Comparison of ENCODE assay signal across 15 cellular contexts in genomic region chr11:130999992-131000770, GRCh38.
DNase-seq lines count a peak whose midpoint lies in the region; ATAC-seq, FAIRE-seq and TF ChIP-seq lines count a peak whose summit lies in the region.
"Had no signal": no experiment of that assay in that cellular context is flagged by ENCODE, and none has a peak within 500 bp of the region (broad histone marks: within the 10 kb centered on the region; RNA-seq: fewer than 3 reads in every experiment).

No MANE protein-coding gene starts in this region.

- intact Hi-C loops in HepG2 (cut with micrococcal nuclease; ENCODE audit: unreplicated experiment): no loop called here
- intact Hi-C loops in right lobe of liver (cut with DNase I): no loop called here
- intact Hi-C loops in kidney (cut with DNase I): no loop called here
- intact Hi-C loops in lower leg skin (cut with DNase I; ENCODE audit: low total_unique reads): no loop called here

- no peak for TF ChIP-seq RAD21 in HepG2 (CRISPR knock-in tag; IDR thresholded peaks at IDR 0.05)

- H3K9me3 ChIP-seq in HepG2 (ENCODE audit: low read length): no peaks in the 10 kb centered on the region
- no peaks in the 10 kb centered on the region for H3K9me3 ChIP-seq in right lobe of liver
- no peaks in the 10 kb centered on the region for H3K9me3 ChIP-seq in kidney (ENCODE audit: control insufficient read depth in 1 of 2, low read length in 2 of 2)
- H3K9me3 ChIP-seq: esophagus squamous epithelium had no signal

- H3K27ac ChIP-seq in HepG2 (ENCODE audit: extremely low read length, insufficient read depth, low read length): no peak overlapping the region
- no peak overlapping the region for H3K27ac ChIP-seq in right lobe of liver
- H3K27ac ChIP-seq in foreskin keratinocyte: peak overlapping the region; percentile 3
- H3K27ac ChIP-seq in kidney (ENCODE audit: low read depth in 2 of 2, low read length in 2 of 2): no peak overlapping the region
- H3K27ac ChIP-seq: esophagus squamous epithelium had no signal

- H3K36me3 ChIP-seq in HepG2 (replicated peaks in 1 of 2; ENCODE audit: control insufficient read depth in 1 of 2, insufficient read depth in 2 of 2, low read length in 2 of 2) (no peaks in the 10 kb centered on the region), right lobe of liver (no peaks in the 10 kb centered on the region), kidney (ENCODE audit: control insufficient read depth in 1 of 2, insufficient read depth in 2 of 2, low read length in 2 of 2) (no peaks in the 10 kb centered on the region)
- H3K36me3 ChIP-seq: esophagus squamous epithelium had no signal

- no peak for FAIRE-seq in HepG2 (lab: Jason Lieb, UNC)
- FAIRE-seq in kidney (lab: Jason Lieb, UNC): no peak
- FAIRE-seq: GM12878 had no signal

- H3K9ac ChIP-seq in HepG2 (ENCODE audit: insufficient read depth, low read depth, low read length): no peak overlapping the region
- no peak overlapping the region for H3K9ac ChIP-seq in kidney (ENCODE audit: low read length in 2 of 2)

- in situ Hi-C loops in HepG2 (cut with HindIII; ENCODE audit: extremely low pct_ligation_motif_present, low pct_unique_long_range_greater_than_20kb): no loop called here

- no peak overlapping the region for H3K4me2 ChIP-seq in HepG2 (ENCODE audit: low read depth, low read length)

- TF ChIP-seq CTCF in HepG2 (CRISPR knock-in tag; IDR thresholded peaks at IDR 0.05) (no peak), right lobe of liver (IDR thresholded peaks at IDR 0.05) (no peak), foreskin keratinocyte (conservative IDR thresholded peaks at IDR 0.05) (no peak), kidney (IDR thresholded peaks at IDR 0.05; ENCODE audit: borderline replicate concordance, extremely low read depth, insufficient read depth) (no peak), lower leg skin (IDR thresholded peaks at IDR 0.05) (no peak)

- H3K79me2 ChIP-seq in HepG2 (ENCODE audit: insufficient read depth, low read length): no peaks in the 10 kb centered on the region

- TF ChIP-seq POLR2A in HepG2 (IDR thresholded peaks at IDR 0.05; ENCODE audit: insufficient read depth in 1 of 2, low read depth in 2 of 2, low read length in 2 of 2) (no peak), right lobe of liver (IDR thresholded peaks at IDR 0.05) (no peak), lower leg skin (IDR thresholded peaks at IDR 0.05) (no peak)

- H3K27me3 ChIP-seq in HepG2 (ENCODE audit: control insufficient read depth in 1 of 2, insufficient read depth in 2 of 2, low read length in 2 of 2) (no peaks in the 10 kb centered on the region), right lobe of liver (no peaks in the 10 kb centered on the region), foreskin keratinocyte (no peaks in the 10 kb centered on the region)
- H3K27me3 ChIP-seq: esophagus squamous epithelium had no signal

- H2AFZ ChIP-seq in HepG2 (ENCODE audit: low read length): no peak overlapping the region

- TF ChIP-seq EP300 in HepG2 (IDR thresholded peaks at IDR 0.05; ENCODE audit: low read depth in 2 of 2, low read length in 2 of 2): peak in 1 of 2 experiments; percentile 53; a peak in 1 of 4 replicates
- TF ChIP-seq EP300 in HepG2 (CRISPR knock-in tag; IDR thresholded peaks at IDR 0.05; ENCODE audit: borderline replicate concordance): no peak

- CTCF ChIA-PET in HepG2 (lab: Yijun Ruan, JAX; ENCODE audit: low intra/inter-chr PET ratio, low total read pairs): no interaction called here

- ATAC-seq in HepG2 (peak; percentile 52), right lobe of liver (no peak), foreskin keratinocyte (peak; percentile 81)
- ATAC-seq: GM12878, natural killer cell had no signal

- H3K4me3 ChIP-seq in HepG2 (replicated peaks in 1 of 3; ENCODE audit: insufficient read depth in 1 of 3, low read depth in 2 of 3, low read length in 3 of 3): no peak overlapping the region
- no peak overlapping the region for H3K4me3 ChIP-seq in right lobe of liver
- no peak overlapping the region for H3K4me3 ChIP-seq in kidney (ENCODE audit: low read length in 2 of 2)
- H3K4me3 ChIP-seq in lower leg skin (ENCODE audit: low read depth, poor library complexity, severe bottlenecking): no peak overlapping the region
- H3K4me3 ChIP-seq: esophagus squamous epithelium, GM12878 had no signal

- no peaks in the 10 kb centered on the region for H4K20me1 ChIP-seq in HepG2 (ENCODE audit: insufficient read depth, low read length)

- no TSS peak for BruUV-seq in HepG2 (replicated peaks; lab: Mats Ljungman, UMichigan)

- POLR2A ChIA-PET in HepG2 (lab: Yijun Ruan, JAX): no interaction called here

- WGBS in HepG2 (ENCODE audit: low lambda C conversion rate): 27% methylated on average over 3 of the region's 3 CpGs
- 33% methylated on average over 3 of the region's 3 CpGs for WGBS in right lobe of liver (ENCODE audit: insufficient coverage, low coverage, low lambda C conversion rate, missing lambda C conversion rate)
- WGBS in lower leg skin, 2 donors: 31 to 32% methylated on average over 3 of the region's 3 CpGs

- H3K4me1 ChIP-seq in HepG2 (ENCODE audit: insufficient read depth, low read length) (peaks cover 8% of the 10 kb centered on the region), right lobe of liver (no peaks in the 10 kb centered on the region), foreskin keratinocyte (peaks cover 30% of the 10 kb centered on the region), kidney (ENCODE audit: control insufficient read depth in 1 of 2, insufficient read depth in 1 of 2, low read depth in 1 of 2, low read length in 2 of 2) (no peaks in the 10 kb centered on the region)

- DNase-seq in HepG2 (ENCODE audit: low spot score) (peak; percentile 75), right lobe of liver (no peak), SW480 (ENCODE audit: low spot score) (peak; percentile 95), foreskin keratinocyte (peak; percentile 90 to 92), kidney (no peak), UCSD-AML1 (lab: John Stamatoyannopoulos, UW; ENCODE audit: unreplicated experiment) (no peak), hippocampal formation (lab: John Stamatoyannopoulos, UW) (no peak), lower leg skin (ENCODE audit: low spot score in 2 of 2) (no peak)
- DNase-seq: 8988T; activated CD4-positive, CD25-positive, alpha-beta regulatory T cell; activated naive CD4-positive, alpha-beta T cell treated with Interleukin-2 at 50 U/mL for 16 hours; esophagus squamous epithelium; natural killer cell; NCI-H1092 had no signal

TF ChIP-seq in HepG2, 621 proteins besides CTCF, POLR2A, EP300 and RAD21 (continues in another document):
- TF ChIP-seq, protein P1, sequence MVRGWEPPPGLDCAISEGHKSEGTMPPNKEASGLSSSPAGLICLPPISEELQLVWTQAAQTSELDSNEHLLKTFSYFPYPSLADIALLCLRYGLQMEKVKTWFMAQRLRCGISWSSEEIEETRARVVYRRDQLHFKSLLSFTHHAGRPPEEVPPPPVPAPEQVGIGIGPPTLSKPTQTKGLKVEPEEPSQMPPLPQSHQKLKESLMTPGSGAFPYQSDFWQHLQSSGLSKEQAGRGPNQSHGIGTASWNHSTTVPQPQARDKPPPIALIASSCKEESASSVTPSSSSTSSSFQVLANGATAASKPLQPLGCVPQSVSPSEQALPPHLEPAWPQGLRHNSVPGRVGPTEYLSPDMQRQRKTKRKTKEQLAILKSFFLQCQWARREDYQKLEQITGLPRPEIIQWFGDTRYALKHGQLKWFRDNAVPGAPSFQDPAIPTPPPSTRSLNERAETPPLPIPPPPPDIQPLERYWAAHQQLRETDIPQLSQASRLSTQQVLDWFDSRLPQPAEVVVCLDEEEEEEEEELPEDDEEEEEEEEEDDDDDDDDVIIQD (CRISPR knock-in tag; IDR thresholded peaks at IDR 0.05; ENCODE audit: low read depth): 0 out of 2 replicates have a peak, but pooled peaks have one; percentile 50
- TF ChIP-seq, protein P2, sequence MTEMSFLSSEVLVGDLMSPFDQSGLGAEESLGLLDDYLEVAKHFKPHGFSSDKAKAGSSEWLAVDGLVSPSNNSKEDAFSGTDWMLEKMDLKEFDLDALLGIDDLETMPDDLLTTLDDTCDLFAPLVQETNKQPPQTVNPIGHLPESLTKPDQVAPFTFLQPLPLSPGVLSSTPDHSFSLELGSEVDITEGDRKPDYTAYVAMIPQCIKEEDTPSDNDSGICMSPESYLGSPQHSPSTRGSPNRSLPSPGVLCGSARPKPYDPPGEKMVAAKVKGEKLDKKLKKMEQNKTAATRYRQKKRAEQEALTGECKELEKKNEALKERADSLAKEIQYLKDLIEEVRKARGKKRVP (CRISPR knock-in tag; IDR thresholded peaks at IDR 0.05): 0 out of 4 replicates have a peak, but pooled peaks of 1 of the 2 experiments have one; percentile 10
- peak; percentile 64; the same call in 1 of the 2 replicates for TF ChIP-seq JUNB (CRISPR knock-in tag; IDR thresholded peaks at IDR 0.05; ENCODE audit: borderline replicate concordance)
- TF ChIP-seq ZNF615 (CRISPR knock-in tag; IDR thresholded peaks at IDR 0.05; ENCODE audit: borderline replicate concordance): no peak
- peak; percentile 66 for TF ChIP-seq FOXA3 (CRISPR knock-in tag; IDR thresholded peaks at IDR 0.05)
- TF ChIP-seq SOX6 (IDR thresholded peaks at IDR 0.05): no peak
- peak; percentile 67; the same call in 1 of the 2 replicates for TF ChIP-seq SOX6 (CRISPR knock-in tag; IDR thresholded peaks at IDR 0.05)
- TF ChIP-seq NR2C2 (CRISPR knock-in tag; IDR thresholded peaks at IDR 0.05; ENCODE audit: borderline replicate concordance): no peak
- peak; percentile 77; the same call in 1 of the 2 replicates for TF ChIP-seq NFE2L2 (IDR thresholded peaks at IDR 0.05; ENCODE audit: low read length)
- TF ChIP-seq TAF1 (CRISPR knock-in tag; IDR thresholded peaks at IDR 0.05): no peak
- TF ChIP-seq GATAD2A (CRISPR knock-in tag; IDR thresholded peaks at IDR 0.05): 0 out of 2 replicates have a peak, but pooled peaks have one; percentile 17
- 0 out of 2 replicates have a peak, but pooled peaks have one; percentile 56 for TF ChIP-seq SOX5 (CRISPR knock-in tag; IDR thresholded peaks at IDR 0.05; ENCODE audit: borderline replicate concordance)
- 0 out of 2 replicates have a peak, but pooled peaks have one; percentile 28 for TF ChIP-seq FOXA1 (IDR thresholded peaks at IDR 0.05)
- peak; percentile 56; the same call in 1 of the 2 replicates for TF ChIP-seq FOXA1 (CRISPR knock-in tag; IDR thresholded peaks at IDR 0.05)
- TF ChIP-seq, protein P3, sequence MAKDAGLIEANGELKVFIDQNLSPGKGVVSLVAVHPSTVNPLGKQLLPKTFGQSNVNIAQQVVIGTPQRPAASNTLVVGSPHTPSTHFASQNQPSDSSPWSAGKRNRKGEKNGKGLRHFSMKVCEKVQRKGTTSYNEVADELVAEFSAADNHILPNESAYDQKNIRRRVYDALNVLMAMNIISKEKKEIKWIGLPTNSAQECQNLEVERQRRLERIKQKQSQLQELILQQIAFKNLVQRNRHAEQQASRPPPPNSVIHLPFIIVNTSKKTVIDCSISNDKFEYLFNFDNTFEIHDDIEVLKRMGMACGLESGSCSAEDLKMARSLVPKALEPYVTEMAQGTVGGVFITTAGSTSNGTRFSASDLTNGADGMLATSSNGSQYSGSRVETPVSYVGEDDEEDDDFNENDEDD (CRISPR knock-in tag; IDR thresholded peaks at IDR 0.05; ENCODE audit: borderline replicate concordance): no peak
- no peak for TF ChIP-seq ZFP62 (CRISPR knock-in tag; IDR thresholded peaks at IDR 0.05)
- no peak for TF ChIP-seq GLI4 (CRISPR knock-in tag; IDR thresholded peaks at IDR 0.05; ENCODE audit: borderline replicate concordance)

Comparison
In these comparisons a context has a peak if more than half of its experiments do, and no peak if none do; other contexts are left out.
1. ATAC-seq: peak in HepG2 (single experiment) and foreskin keratinocyte (single experiment); none in right lobe of liver (0 of 4).
2. DNase-seq: peak in HepG2 (single experiment), SW480 (single experiment) and foreskin keratinocyte (2 of 2); none in right lobe of liver (0 of 3), kidney (single experiment), UCSD-AML1 (single experiment), hippocampal formation (0 of 2) and lower leg skin (0 of 2).